ENCODE assay signal across 1 cellular context in genomic region chr12:6767592-6768384, GRCh38.
TF ChIP-seq lines count a peak whose summit lies in the region.

No MANE protein-coding gene starts in this region.

TF ChIP-seq in HepG2, 621 proteins besides CTCF, POLR2A, EP300 and RAD21 (continued from another document and continues in another):
- TF ChIP-seq TIGD3 (CRISPR knock-in tag; IDR thresholded peaks at IDR 0.05; ENCODE audit: borderline replicate concordance) (peak; percentile 44; the same call in 1 of the 2 replicates), SMARCE1 (IDR thresholded peaks at IDR 0.05; ENCODE audit: borderline replicate concordance) (no peak), KMT2A (CRISPR knock-in tag; IDR thresholded peaks at IDR 0.05) (no peak), HNRNPLL (IDR thresholded peaks at IDR 0.05; ENCODE audit: low read depth, low read length, poor library complexity, severe bottlenecking) (no peak), SAP130 (CRISPR knock-in tag; IDR thresholded peaks at IDR 0.05; ENCODE audit: low read depth) (peak; percentile 84), ZNF556 (CRISPR knock-in tag; IDR thresholded peaks at IDR 0.05; ENCODE audit: borderline replicate concordance) (0 out of 2 replicates have a peak, but pooled peaks have one; percentile 24), RBM39 (IDR thresholded peaks at IDR 0.05; ENCODE audit: low read depth, low read length, poor library complexity, severe bottlenecking) (no peak), ZNF34 (CRISPR knock-in tag; IDR thresholded peaks at IDR 0.05; ENCODE audit: borderline replicate concordance) (no peak), NPAS2 (CRISPR knock-in tag; IDR thresholded peaks at IDR 0.05; ENCODE audit: borderline replicate concordance) (no peak), GABPB1 (CRISPR knock-in tag; IDR thresholded peaks at IDR 0.05) (no peak), FOXP4 (CRISPR knock-in tag; IDR thresholded peaks at IDR 0.05) (no peak; the same call in 1 of the 2 replicates), ZNF24 (IDR thresholded peaks at IDR 0.05) (no peak), RARA (CRISPR knock-in tag; IDR thresholded peaks at IDR 0.05) (peak; percentile 51), TRAFD1 (CRISPR knock-in tag; IDR thresholded peaks at IDR 0.05; ENCODE audit: borderline replicate concordance) (peak; percentile 75; the same call in 1 of the 2 replicates), FOXC1 (CRISPR knock-in tag; IDR thresholded peaks at IDR 0.05; ENCODE audit: borderline replicate concordance) (peak; percentile 65; the same call in 1 of the 2 replicates), ZNF414 (CRISPR knock-in tag; IDR thresholded peaks at IDR 0.05) (peak; percentile 78; the same call in 1 of the 2 replicates), FOXJ3 (CRISPR knock-in tag; IDR thresholded peaks at IDR 0.05; ENCODE audit: borderline replicate concordance) (0 out of 2 replicates have a peak, but pooled peaks have one; percentile 27), BHLHE40 (IDR thresholded peaks at IDR 0.05; ENCODE audit: low read length) (no peak), SIX4 (CRISPR knock-in tag; IDR thresholded peaks at IDR 0.05) (no peak), SOX13 (IDR thresholded peaks at IDR 0.05) (0 out of 2 replicates have a peak, but pooled peaks have one; percentile 34), SOX13 (CRISPR knock-in tag; conservative IDR thresholded peaks at IDR 0.05 in 1 of 2, IDR thresholded peaks at IDR 0.05 in 1 of 2) (0 out of 4 replicates have a peak, but pooled peaks of 1 of the 2 experiments have one; percentile 23), ZNF839 (CRISPR knock-in tag; IDR thresholded peaks at IDR 0.05; ENCODE audit: borderline replicate concordance) (no peak), ZNF326 (CRISPR knock-in tag; IDR thresholded peaks at IDR 0.05; ENCODE audit: borderline replicate concordance) (no peak), POLR2AphosphoS5 (IDR thresholded peaks at IDR 0.05; ENCODE audit: low read depth, low read length) (peak; percentile 80), MIER3 (CRISPR knock-in tag; IDR thresholded peaks at IDR 0.05; ENCODE audit: borderline replicate concordance) (0 out of 2 replicates have a peak, but pooled peaks have one; percentile 17), PAF1 (CRISPR knock-in tag; IDR thresholded peaks at IDR 0.05) (no peak), ZFP36L2 (CRISPR knock-in tag; IDR thresholded peaks at IDR 0.05) (0 out of 2 replicates have a peak, but pooled peaks have one; percentile 14), CBFB (CRISPR knock-in tag; IDR thresholded peaks at IDR 0.05) (no peak), ZC3H13 (CRISPR knock-in tag; IDR thresholded peaks at IDR 0.05) (peak; percentile 31; the same call in 1 of the 2 replicates), ZC3H4 (CRISPR knock-in tag; IDR thresholded peaks at IDR 0.05; ENCODE audit: borderline replicate concordance) (peak; percentile 20; the same call in 1 of the 2 replicates), POLR2G (IDR thresholded peaks at IDR 0.05; ENCODE audit: low read depth, low read length) (peak; percentile 64; the same call in 1 of the 2 replicates), ZKSCAN5 (CRISPR knock-in tag; IDR thresholded peaks at IDR 0.05) (0 out of 2 replicates have a peak, but pooled peaks have one; percentile 20), SATB2 (CRISPR knock-in tag; IDR thresholded peaks at IDR 0.05) (no peak), PHF8 (CRISPR knock-in tag; IDR thresholded peaks at IDR 0.05) (no peak), KDM5B (CRISPR knock-in tag; IDR thresholded peaks at IDR 0.05; ENCODE audit: borderline replicate concordance) (0 out of 2 replicates have a peak, but pooled peaks have one; percentile 40), HNF1A (IDR thresholded peaks at IDR 0.05; ENCODE audit: low read depth) (0 out of 2 replicates have a peak, but pooled peaks have one; percentile 12), HNF1A (CRISPR knock-in tag; IDR thresholded peaks at IDR 0.05; ENCODE audit: borderline replicate concordance) (no peak), HNRNPK (IDR thresholded peaks at IDR 0.05; ENCODE audit: low read depth, low read length, poor library complexity, severe bottlenecking) (no peak), SSRP1 (CRISPR knock-in tag; IDR thresholded peaks at IDR 0.05) (no peak), U2AF1 (optimal IDR thresholded peaks at IDR 0.05; ENCODE audit: low read depth, low read length) (no peak), GPN1 (CRISPR knock-in tag; IDR thresholded peaks at IDR 0.05; ENCODE audit: borderline replicate concordance) (no peak), ZSCAN9 (CRISPR knock-in tag; IDR thresholded peaks at IDR 0.05; ENCODE audit: borderline replicate concordance) (no peak; the same call in 1 of the 2 replicates), ARID3A (IDR thresholded peaks at IDR 0.05; ENCODE audit: low read depth, low read length) (no peak), LCORL (IDR thresholded peaks at IDR 0.05) (no peak), LCORL (CRISPR knock-in tag; IDR thresholded peaks at IDR 0.05) (peak; percentile 91), IKZF5 (CRISPR knock-in tag; IDR thresholded peaks at IDR 0.05) (peak; percentile 41; the same call in 1 of the 2 replicates), ZNF121 (CRISPR knock-in tag; IDR thresholded peaks at IDR 0.05) (peak; percentile 9; the same call in 1 of the 2 replicates), ZNF235 (CRISPR knock-in tag; IDR thresholded peaks at IDR 0.05; ENCODE audit: borderline replicate concordance) (peak; percentile 65; the same call in 1 of the 2 replicates), PITX1 (CRISPR knock-in tag; IDR thresholded peaks at IDR 0.05) (peak; percentile 63), ZSCAN21 (CRISPR knock-in tag; IDR thresholded peaks at IDR 0.05; ENCODE audit: borderline replicate concordance) (no peak), ZNF282 (IDR thresholded peaks at IDR 0.05; ENCODE audit: partially characterized antibody) (no peak), MNT (IDR thresholded peaks at IDR 0.05) (peak; percentile 34; the same call in 1 of the 2 replicates), ETV6 (CRISPR knock-in tag; conservative IDR thresholded peaks at IDR 0.05) (no peak)
